Comparison of ENCODE assay signal across 8 cellular contexts in the genomic region with DNA sequence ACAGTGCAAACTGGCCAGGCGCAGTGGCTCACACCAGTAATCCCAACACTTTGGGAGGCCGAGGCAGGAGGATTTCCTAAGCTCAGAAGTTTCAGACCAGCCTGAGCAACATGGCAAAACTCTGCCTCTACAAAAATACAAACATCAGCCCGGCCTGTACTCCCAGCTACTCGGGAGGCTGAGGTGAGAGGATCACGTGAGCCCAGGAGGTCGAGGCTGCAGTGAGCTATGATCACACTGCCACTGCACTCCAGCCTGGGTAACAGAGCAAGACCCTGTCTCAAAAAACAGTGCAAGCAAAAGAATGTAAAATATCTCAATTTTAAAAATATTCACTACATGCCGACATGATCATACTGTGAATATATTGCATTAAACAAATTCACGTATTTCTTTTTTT.
"Had no signal": no experiment of that assay in that cellular context is flagged by ENCODE, and none has a peak within 500 bp of the region (broad histone marks: within the 10 kb centered on the region; RNA-seq: fewer than 3 reads in every experiment).

No MANE protein-coding gene starts in this region.

- H3K4me3 ChIP-seq: GM23248 had no signal

- H3K9ac ChIP-seq: GM23248, KMS-11 had no signal

- FAIRE-seq: H54, HTR-8/SVneo had no signal

- H2AFZ ChIP-seq: GM23248 had no signal

- H3K4me2 ChIP-seq: KMS-11 had no signal

- DNase-seq: GM23248, GOT3, H9, HCEC 1CT, KBM-7 had no signal

- H3K27ac ChIP-seq: GM23248, KMS-11 had no signal
